Comparison of ENCODE assay signal across 15 cellular contexts in the genomic region with DNA sequence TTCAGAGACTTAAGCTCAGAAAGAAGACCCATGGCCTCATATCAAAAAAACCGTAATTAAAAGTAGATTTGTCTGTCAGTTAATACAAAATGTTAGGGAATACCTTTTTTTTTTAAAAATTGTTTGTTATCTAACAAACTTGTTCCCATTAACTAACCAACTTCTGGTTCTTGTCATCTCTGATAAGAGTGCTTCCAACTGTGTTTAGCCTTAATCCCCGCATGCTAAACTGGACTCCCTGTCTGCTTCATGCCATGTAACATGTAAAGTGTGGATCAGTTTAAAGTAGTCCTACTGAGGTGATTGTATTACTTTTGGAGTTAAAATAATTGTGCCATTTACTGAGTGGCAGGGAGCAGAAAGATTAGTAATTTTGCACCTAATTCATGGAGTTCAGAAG. TPM values are rescaled to one million over a fixed set of nuclear protein-coding genes. Genes with fewer than 3 reads are reported as not detected.
DNase-seq lines count a peak whose midpoint lies in the region; ATAC-seq, FAIRE-seq and TF ChIP-seq lines count a peak whose summit lies in the region.
"Had no signal": no experiment of that assay in that cellular context is flagged by ENCODE, and none has a peak within 500 bp of the region (broad histone marks: within the 10 kb centered on the region; RNA-seq: fewer than 3 reads in every experiment).

No MANE protein-coding gene starts in this region.

- peak overlapping the region in 1 of 4 experiments; percentile 10; a peak in 1 of 8 replicates for H3K4me3 ChIP-seq in H1 (ENCODE audit: extremely low read depth in 1 of 4, insufficient read depth in 2 of 4, low read depth in 3 of 4, low read length in 4 of 4)
- H3K4me3 ChIP-seq: coronary artery, prostate gland had no signal

- H3K4ac ChIP-seq in H1 (replicated peaks; ENCODE audit: insufficient read length, low read depth, low read length) = no peak overlapping the region

- POLR2A ChIA-PET in H1 (lab: Charles Lee; ENCODE audit: partially characterized antibody) = interaction anchor here (0.7 to 4.0 kb wide), 3 partner anchors 13 to 737 kb away, joined by 3 to 21 read pairs (median 3); no protein-coding TSS in a partner anchor

- no peaks in the 10 kb centered on the region for H3K79me1 ChIP-seq in H1 (ENCODE audit: low read depth, low read length)

- no peaks in the 10 kb centered on the region for H3K27me3 ChIP-seq in H1 (replicated peaks in 1 of 4; ENCODE audit: control insufficient read depth in 3 of 4, extremely low read depth in 1 of 4, insufficient read depth in 3 of 4, low read length in 3 of 4)

- no peak for ATAC-seq in T-helper 17 cell
- ATAC-seq in stimulated activated naive CD8-positive, alpha-beta T cell treated with anti-CD3 and anti-CD28 coated beads, Interleukin-15, amount 100 ng/mL, for 72 hours = no peak

- H4K20me1 ChIP-seq in H1 (replicated peaks in 1 of 2; ENCODE audit: control insufficient read depth in 1 of 2, insufficient read depth in 2 of 2, low read length in 2 of 2) = peaks cover 55 to 72% of the 10 kb centered on the region in 2 experiments

- H3K36me3 ChIP-seq in H1 (ENCODE audit: control insufficient read depth in 2 of 4, insufficient read depth in 4 of 4, low read length in 3 of 4) = peaks cover 0 to 25% (median 5%) of the 10 kb centered on the region in 4 experiments; a peak in 3 of 8 replicates
- H3K36me3 ChIP-seq: prostate gland had no signal

- TF ChIP-seq POLR2A in H1 (IDR thresholded peaks at IDR 0.05; ENCODE audit: control extremely low read depth in 1 of 2, low read depth in 2 of 2, low read length in 2 of 2) = no peak

- no peaks in the 10 kb centered on the region for H3K9me3 Mint-ChIP-seq in activated naive CD4-positive, alpha-beta T cell treated with anti-CD3 and anti-CD28 coated beads, Interleukin-2, amount 10 ng/mL, durations not matched to agents 7 days and 5 days
- no peaks in the 10 kb centered on the region for H3K9me3 Mint-ChIP-seq in stimulated activated naive CD8-positive, alpha-beta T cell treated with anti-CD3 and anti-CD28 coated beads, Interleukin-15, amount 100 ng/mL, for 72 hours
- H3K9me3 Mint-ChIP-seq in glutamatergic neuron (ENCODE audit: unreplicated experiment) = peaks cover 15% of the 10 kb centered on the region

- H3K23ac ChIP-seq in H1 (ENCODE audit: insufficient read length) = no peak overlapping the region

- peak overlapping the region; percentile 30 to 89; a peak in 3 of 4 replicates for H3K4me2 ChIP-seq in H1 (ENCODE audit: insufficient read depth in 1 of 2, low read depth in 2 of 2, low read length in 2 of 2)

- H3K27ac ChIP-seq in H1 (ENCODE audit: low read depth, low read length) = no peak overlapping the region
- H3K27ac ChIP-seq: prostate gland had no signal

- CTCF ChIA-PET in activated naive CD4-positive, alpha-beta T cell treated with anti-CD3 and anti-CD28 coated beads, Interleukin-2, amount 10 ng/mL, durations not matched to agents 7 days and 5 days (lab: Charles Lee) = no interaction called here
- CTCF ChIA-PET in H1 (lab: Charles Lee; ENCODE audit: partially characterized antibody) = interaction anchor here (0.6 to 1.2 kb wide), 3 partner anchors 30 to 581 kb away, joined by 3 to 6 read pairs (median 3); no protein-coding TSS in a partner anchor

- H4K5ac ChIP-seq in H1 (ENCODE audit: insufficient read length, low read depth, low read length) = no peak overlapping the region

- H3K23me2 ChIP-seq in H1 (ENCODE audit: low read depth, low read length) = peaks cover 11% of the 10 kb centered on the region

- peaks cover 73% of the 10 kb centered on the region for H3K4me1 Mint-ChIP-seq in activated naive CD4-positive, alpha-beta T cell treated with anti-CD3 and anti-CD28 coated beads, Interleukin-2, amount 10 ng/mL, durations not matched to agents 7 days and 5 days
- H3K4me1 Mint-ChIP-seq in T-helper 17 cell (peaks cover 71% of the 10 kb centered on the region), glutamatergic neuron (ENCODE audit: low read depth, unreplicated experiment) (peaks cover 50% of the 10 kb centered on the region)
- H3K4me1 Mint-ChIP-seq in stimulated activated naive CD8-positive, alpha-beta T cell treated with anti-CD3 and anti-CD28 coated beads, Interleukin-15, amount 100 ng/mL, for 72 hours = peaks cover 80% of the 10 kb centered on the region

- H4K91ac ChIP-seq in H1 (replicated peaks; ENCODE audit: insufficient read length, low read length) = no peak overlapping the region

- peaks cover 92 to 94% of the 10 kb centered on the region in 2 experiments for H3K79me2 ChIP-seq in H1 (ENCODE audit: control insufficient read depth in 1 of 2, insufficient read depth in 2 of 2, low read length in 2 of 2)

- peaks cover 4% of the 10 kb centered on the region for H3K27me3 Mint-ChIP-seq in activated naive CD4-positive, alpha-beta T cell treated with anti-CD3 and anti-CD28 coated beads, Interleukin-2, amount 10 ng/mL, durations not matched to agents 7 days and 5 days
- H3K27me3 Mint-ChIP-seq in T-helper 17 cell (no peaks in the 10 kb centered on the region), glutamatergic neuron (ENCODE audit: unreplicated experiment) (peaks cover 13% of the 10 kb centered on the region)
- no peaks in the 10 kb centered on the region for H3K27me3 Mint-ChIP-seq in stimulated activated naive CD8-positive, alpha-beta T cell treated with anti-CD3 and anti-CD28 coated beads, Interleukin-15, amount 100 ng/mL, for 72 hours

- no peak for DNase-seq in activated naive CD4-positive, alpha-beta T cell treated with anti-CD3 and anti-CD28 coated beads, Interleukin-2, amount 10 ng/mL, durations not matched to agents 7 days and 5 days
- no peak for DNase-seq in activated naive CD4-positive, alpha-beta T cell treated with Interleukin-2 at 50 U/mL for 16 hours
- no peak for DNase-seq in T-helper 17 cell
- DNase-seq in H1 (ENCODE audit: low read depth in 1 of 2, low spot score in 2 of 2) = no peak
- DNase-seq in stimulated activated naive CD8-positive, alpha-beta T cell treated with anti-CD3 and anti-CD28 coated beads, Interleukin-15, amount 100 ng/mL, for 72 hours = no peak
- DNase-seq in glutamatergic neuron = no peak
- DNase-seq in COLO829 (ENCODE audit: low spot score) = no peak
- no peak for DNase-seq in DMS79 (lab: John Stamatoyannopoulos, UW)
- DNase-seq: activated CD4-positive, alpha-beta T cell treated with anti-CD3 and anti-CD28 coated beads for 4 hours; DMS79 treated with DMSO at 0.1 percent for 48 hours; midbrain; NCI-H2081 treated with DMSO at 0.1 percent for 48 hours; NK-92 treated with Interleukin-12 subunit alpha and Interleukin-12 subunit beta, amount 100 ng/mL, for 24 hours had no signal

- no peak overlapping the region for H3K14ac ChIP-seq in H1 (ENCODE audit: insufficient read length)

- H2BK5ac ChIP-seq in H1 (ENCODE audit: low read depth, low read length) = no peak overlapping the region

- no peak overlapping the region for H2AFZ ChIP-seq in H1 (ENCODE audit: low read length)

- H2BK12ac ChIP-seq in H1 (ENCODE audit: low read depth, low read length) = no peak overlapping the region

- H3K4me3 Mint-ChIP-seq in activated naive CD4-positive, alpha-beta T cell treated with anti-CD3 and anti-CD28 coated beads, Interleukin-2, amount 10 ng/mL, durations not matched to agents 7 days and 5 days = peak overlapping the region; percentile 50
- H3K4me3 Mint-ChIP-seq in T-helper 17 cell = peak overlapping the region; percentile 86
- peak overlapping the region; percentile 91 to 99 for H3K4me3 Mint-ChIP-seq in stimulated activated naive CD8-positive, alpha-beta T cell treated with anti-CD3 and anti-CD28 coated beads, Interleukin-15, amount 100 ng/mL, for 72 hours
- no peak overlapping the region for H3K4me3 Mint-ChIP-seq in glutamatergic neuron (ENCODE audit: unreplicated experiment)

- TF ChIP-seq CTCF in H1 (IDR thresholded peaks at IDR 0.05; ENCODE audit: control extremely low read depth in 1 of 3, insufficient read depth in 1 of 3, low read depth in 1 of 3, low read length in 3 of 3) (no peak), glutamatergic neuron (IDR thresholded peaks at IDR 0.05; ENCODE audit: partially characterized antibody, unreplicated experiment) (no peak)

- TF ChIP-seq RAD21 in H1 (IDR thresholded peaks at IDR 0.05 in 1 of 2, conservative IDR thresholded peaks at IDR 0.05 in 1 of 2; ENCODE audit: low read depth in 2 of 2, low read length in 2 of 2) = no peak

- H2AK5ac ChIP-seq in H1 (ENCODE audit: low read depth, low read length) = no peak overlapping the region

- no peak overlapping the region for H4K8ac ChIP-seq in H1 (ENCODE audit: extremely low read depth, insufficient read depth, low read length)

- H2BK15ac ChIP-seq in H1 (ENCODE audit: low read length) = no peak overlapping the region

- H3K9me3 ChIP-seq in T-helper 17 cell (ENCODE audit: control insufficient read depth, low read length, poor library complexity, severe bottlenecking) (no peaks in the 10 kb centered on the region), H1 (ENCODE audit: insufficient read depth in 2 of 2, low read depth in 1 of 2, low read length in 1 of 2) (no peaks in the 10 kb centered on the region)
- H3K9me3 ChIP-seq: prostate gland had no signal

- no peak overlapping the region for H3K56ac ChIP-seq in H1 (replicated peaks; ENCODE audit: insufficient read length, low read depth, low read length)

- H3K4me1 ChIP-seq in H1 (replicated peaks in 1 of 4; ENCODE audit: control insufficient read depth in 3 of 4, insufficient read depth in 4 of 4, low read length in 3 of 4) = peaks cover 16 to 30% (median 20%) of the 10 kb centered on the region in 4 experiments

- WGBS in H1 (ENCODE audit: extremely low coverage in 1 of 2, insufficient coverage in 1 of 2, insufficient read length in 1 of 2, insufficient replicate concordance in 2 of 2, low coverage in 1 of 2, low lambda C conversion rate in 2 of 2, missing lambda C conversion rate in 1 of 2), 2 experiments = 93% methylated on average over 2 of the region's 2 CpGs; no CpG with 5 or more reads in 1 of the 2 experiments

- no peak overlapping the region for H2BK120ac ChIP-seq in H1 (replicated peaks; ENCODE audit: low read depth, low read length)

- peaks cover 31% of the 10 kb centered on the region for H3K36me3 Mint-ChIP-seq in activated naive CD4-positive, alpha-beta T cell treated with anti-CD3 and anti-CD28 coated beads, Interleukin-2, amount 10 ng/mL, durations not matched to agents 7 days and 5 days
- H3K36me3 Mint-ChIP-seq in T-helper 17 cell (ENCODE audit: low read depth) (no peaks in the 10 kb centered on the region), glutamatergic neuron (ENCODE audit: unreplicated experiment) (no peaks in the 10 kb centered on the region)

- no peak for TF ChIP-seq EP300 in H1 (IDR thresholded peaks at IDR 0.05; ENCODE audit: borderline replicate concordance in 1 of 2, low read depth in 2 of 2, low read length in 2 of 2)

- H3K27ac Mint-ChIP-seq in activated naive CD4-positive, alpha-beta T cell treated with anti-CD3 and anti-CD28 coated beads, Interleukin-2, amount 10 ng/mL, durations not matched to agents 7 days and 5 days = no peak overlapping the region
- H3K27ac Mint-ChIP-seq in T-helper 17 cell (peak overlapping the region; percentile 98), glutamatergic neuron (ENCODE audit: unreplicated experiment) (no peak overlapping the region)
- peak overlapping the region in 1 of 2 donors; percentile 60 for H3K27ac Mint-ChIP-seq in stimulated activated naive CD8-positive, alpha-beta T cell treated with anti-CD3 and anti-CD28 coated beads, Interleukin-15, amount 100 ng/mL, for 72 hours

- H2BK20ac ChIP-seq in H1 (ENCODE audit: low read length) = no peak overlapping the region

- no peak overlapping the region for H3K9ac ChIP-seq in H1 (replicated peaks in 1 of 4; ENCODE audit: extremely low read depth in 1 of 4, low read depth in 3 of 4, low read length in 3 of 4)

- no peak overlapping the region for H3K18ac ChIP-seq in H1 (ENCODE audit: extremely low read depth, low read length)

- no peak for FAIRE-seq in H1 (lab: Jason Lieb, UNC)

RNA-seq across cellular contexts. Expression of a gene that starts 6.3 kb away (rescaled TPM):
- 10 to 100 TPM; 21.9 to 35.5 TPM for total RNA-seq in T-helper 17 cell
- total RNA-seq in H1 (2021; fragmentation: NEBNext Ultra II Directional; extraction: Animal tissue kit (Norgen Biotek cat#: 25700)) = 237 and 239 TPM in 2 replicates
- 60.1 and 75.5 TPM in 2 replicates for polyA plus RNA-seq in H1 (2011; rRNA removed)
- 100 TPM for polyA plus RNA-seq in H1 (2011; cell fraction: cytosol; rRNA removed)
- 111 TPM for polyA plus RNA-seq in H1 (2011; cell fraction: nucleus; rRNA removed)
- polyA plus RNA-seq in H1 (2012, experiment 1 of 2) = 103 to 131 TPM (median 115 TPM) in 4 replicates
- 14.2 TPM for polyA plus RNA-seq in H1 (2012, experiment 2 of 2)
- 237 TPM for polyA plus RNA-seq in H1 (2013, experiment 1 of 2)
- polyA plus RNA-seq in H1 (2013, experiment 2 of 2) = 255 TPM
- 153 and 170 TPM in 2 replicates for polyA minus RNA-seq in H1 (2011; rRNA and poly(A)+ RNA removed)
- 113 TPM for polyA minus RNA-seq in H1 (2011; cell fraction: cytosol; rRNA and poly(A)+ RNA removed)
- polyA minus RNA-seq in H1 (2011; cell fraction: nucleus; rRNA and poly(A)+ RNA removed) = 104 TPM
- 83.8 TPM for total RNA-seq in glutamatergic neuron (ENCODE audit: unreplicated experiment)
